22 cellular contexts compared by ENCODE assay signal in the genomic region with DNA sequence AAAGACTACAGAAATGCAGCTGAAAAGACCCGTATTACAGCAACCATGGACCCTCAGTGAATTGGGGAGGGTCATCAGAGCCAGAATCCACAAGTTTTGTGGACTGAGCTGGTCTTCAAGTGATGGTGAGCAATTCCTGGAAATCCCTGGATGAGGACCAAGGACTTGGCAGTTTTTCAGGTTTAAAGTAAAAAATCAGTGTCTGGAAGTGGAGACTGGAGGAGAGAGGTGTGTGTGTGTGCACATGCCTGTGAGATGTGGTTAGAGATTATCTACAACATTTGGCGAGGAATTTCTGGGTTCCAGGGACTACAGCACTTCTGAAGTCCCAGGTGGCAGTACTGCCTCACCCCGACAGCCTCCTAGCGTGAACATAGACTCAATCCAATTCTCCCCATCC. TPM values are rescaled to one million over a fixed set of nuclear protein-coding genes. Genes with fewer than 3 reads are reported as not detected.
"Had no signal": no experiment of that assay in that cellular context is flagged by ENCODE, and none has a peak within 500 bp of the region (broad histone marks: within the 10 kb centered on the region; RNA-seq: fewer than 3 reads in every experiment).

No MANE protein-coding gene starts in this region.

- H3K9me3 ChIP-seq: tibial artery, vagina had no signal

- H3K27ac ChIP-seq: parathyroid adenoma, tibial artery, vagina had no signal

- ATAC-seq: activated CD8-positive, alpha-beta T cell treated with anti-CD3 and anti-CD28 coated beads for 36 hours; effector memory CD8-positive, alpha-beta T cell; left ventricle myocardium superior; naive thymus-derived CD8-positive, alpha-beta T cell; stimulated activated naive B cell treated with anti-CD40 and anti-IgM and Interleukin-4, amounts not matched to agents 10 μg/mL and 1 μg/mL and 100 μg/mL, for 72 hours; WTC11 had no signal

- H3K4me3 Mint-ChIP-seq: activated CD8-positive, alpha-beta T cell treated with anti-CD3 and anti-CD28 coated beads for 36 hours; activated naive CD4-positive, alpha-beta T cell treated with anti-CD3 and anti-CD28 coated beads, Interleukin-2, amount 50 U/mL, for 24 hours; effector memory CD8-positive, alpha-beta T cell; naive thymus-derived CD8-positive, alpha-beta T cell; stimulated activated naive B cell treated with anti-CD40 and anti-IgM and Interleukin-4, amounts not matched to agents 10 μg/mL and 1 μg/mL and 100 μg/mL, for 72 hours; WTC11 had no signal

- H3K79me2 ChIP-seq: parathyroid adenoma had no signal

- H3K36me3 Mint-ChIP-seq: activated naive CD4-positive, alpha-beta T cell treated with anti-CD3 and anti-CD28 coated beads, Interleukin-2, amount 50 U/mL, for 24 hours; naive thymus-derived CD8-positive, alpha-beta T cell; stimulated activated naive B cell treated with anti-CD40 and anti-IgM and Interleukin-4, amounts not matched to agents 10 μg/mL and 1 μg/mL and 100 μg/mL, for 72 hours had no signal

- H3K4me3 ChIP-seq: tibial artery, vagina had no signal

- H3K27me3 ChIP-seq: tibial artery, vagina had no signal

- H3K27ac Mint-ChIP-seq: activated CD8-positive, alpha-beta T cell treated with anti-CD3 and anti-CD28 coated beads for 36 hours; activated naive CD4-positive, alpha-beta T cell treated with anti-CD3 and anti-CD28 coated beads, Interleukin-2, amount 50 U/mL, for 24 hours; effector memory CD8-positive, alpha-beta T cell; naive thymus-derived CD8-positive, alpha-beta T cell; stimulated activated naive B cell treated with anti-CD40 and anti-IgM and Interleukin-4, amounts not matched to agents 10 μg/mL and 1 μg/mL and 100 μg/mL, for 72 hours; WTC11 had no signal

- H3K4me1 ChIP-seq: parathyroid adenoma had no signal

- H2AFZ ChIP-seq: parathyroid adenoma had no signal

- DNase-seq: activated CD4-positive, alpha-beta T cell treated with anti-CD3 and anti-CD28 coated beads for 48 hours; activated CD8-positive, alpha-beta T cell treated with anti-CD3 and anti-CD28 coated beads for 36 hours; activated effector memory CD4-positive, alpha-beta T cell treated with anti-CD3 and anti-CD28 coated beads, Interleukin-2, amount 50 U/mL, for 16 hours; activated T-cell treated with anti-CD3 and anti-CD28 coated beads, Interleukin-2, amount 50 U/mL, for 48 hours; amniotic stem cell; cerebellar nuclear complex; dermis blood vessel endothelial cell; effector memory CD8-positive, alpha-beta T cell; hippocampal formation; kidney; left ventricle myocardium superior; mesenchymal stem cell; naive thymus-derived CD8-positive, alpha-beta T cell; stimulated activated CD4-positive, alpha-beta T cell treated with anti-CD3 and anti-CD28 coated beads, Interleukin-15, amount 100 ng/mL, for 24 hours; stimulated activated CD4-positive, alpha-beta T cell treated with anti-CD3 and anti-CD28 coated beads, Interleukin-4, amount 100 ng/mL, for 1 hour; stimulated activated naive B cell treated with anti-CD40 and anti-IgM and Interleukin-4, amounts not matched to agents 10 μg/mL and 1 μg/mL and 100 μg/mL, for 72 hours; T-helper 2 cell; tibial artery had no signal

- H3K4me1 Mint-ChIP-seq: activated naive CD4-positive, alpha-beta T cell treated with anti-CD3 and anti-CD28 coated beads, Interleukin-2, amount 50 U/mL, for 24 hours; naive thymus-derived CD8-positive, alpha-beta T cell; stimulated activated naive B cell treated with anti-CD40 and anti-IgM and Interleukin-4, amounts not matched to agents 10 μg/mL and 1 μg/mL and 100 μg/mL, for 72 hours had no signal

- H3K36me3 ChIP-seq: vagina had no signal

- H3K9ac ChIP-seq: parathyroid adenoma had no signal

- H3K9me3 Mint-ChIP-seq: activated CD8-positive, alpha-beta T cell treated with anti-CD3 and anti-CD28 coated beads for 36 hours; activated naive CD4-positive, alpha-beta T cell treated with anti-CD3 and anti-CD28 coated beads, Interleukin-2, amount 50 U/mL, for 24 hours; effector memory CD8-positive, alpha-beta T cell; naive thymus-derived CD8-positive, alpha-beta T cell; stimulated activated naive B cell treated with anti-CD40 and anti-IgM and Interleukin-4, amounts not matched to agents 10 μg/mL and 1 μg/mL and 100 μg/mL, for 72 hours had no signal

RNA-seq across cellular contexts. Expression of a gene that starts 56.4 kb away (rescaled TPM):
- total RNA-seq: naive thymus-derived CD8-positive, alpha-beta T cell had no signal
- polyA plus RNA-seq: naive thymus-derived CD8-positive, alpha-beta T cell had no signal
